ENCODE assay signal across 29 cellular contexts in genomic region chr11:47431356-47432083, GRCh38. TPM values are rescaled to one million over a fixed set of nuclear protein-coding genes. Genes with fewer than 3 reads are reported as not detected.
"Had no signal": no experiment of that assay in that cellular context is flagged by ENCODE, and none has a peak within 500 bp of the region (broad histone marks: within the 10 kb centered on the region; RNA-seq: fewer than 3 reads in every experiment).

No MANE protein-coding gene starts in this region.

- DNase-seq: dermis blood vessel endothelial cell; effector memory CD4-positive, alpha-beta T cell; foreskin keratinocyte; glutamatergic neuron; heart right ventricle; hippocampal formation; left cardiac atrium; left ventricle myocardium inferior; lower lobe of right lung; naive thymus-derived CD8-positive, alpha-beta T cell; nephron progenitor cell; occipital lobe; pancreas; stimulated activated CD4-positive, alpha-beta T cell treated with anti-CD3 and anti-CD28 coated beads, Interleukin-15, amount 100 ng/mL, for 24 hours; stimulated activated CD4-positive, alpha-beta T cell treated with anti-CD3 and anti-CD28 coated beads, Interleukin-2, amount 100 ng/mL, for 48 hours; stimulated activated naive B cell treated with anti-CD40 and anti-IgM and Interleukin-4, amounts not matched to agents 10 μg/mL and 1 μg/mL and 100 μg/mL, for 72 hours; upper lobe of left lung had no signal

- H3K36me3 Mint-ChIP-seq: naive thymus-derived CD8-positive, alpha-beta T cell; stimulated activated naive B cell treated with anti-CD40 and anti-IgM and Interleukin-4, amounts not matched to agents 10 μg/mL and 1 μg/mL and 100 μg/mL, for 72 hours had no signal

- H3K9me3 Mint-ChIP-seq: naive thymus-derived CD8-positive, alpha-beta T cell; nephron progenitor cell; stimulated activated naive B cell treated with anti-CD40 and anti-IgM and Interleukin-4, amounts not matched to agents 10 μg/mL and 1 μg/mL and 100 μg/mL, for 72 hours; stimulated activated naive CD8-positive, alpha-beta T cell treated with anti-CD3 and anti-CD28 coated beads, Interleukin-15, Interleukin-2, amounts not matched to agents 100 ng/mL and 50 ng/mL, for 24 hours had no signal

- H3K27me3 Mint-ChIP-seq: naive thymus-derived CD8-positive, alpha-beta T cell; stimulated activated naive B cell treated with anti-CD40 and anti-IgM and Interleukin-4, amounts not matched to agents 10 μg/mL and 1 μg/mL and 100 μg/mL, for 72 hours; stimulated activated naive CD8-positive, alpha-beta T cell treated with anti-CD3 and anti-CD28 coated beads, Interleukin-15, Interleukin-2, amounts not matched to agents 100 ng/mL and 50 ng/mL, for 24 hours had no signal

- H3K27ac ChIP-seq: coronary artery, esophagus muscularis mucosa, foreskin keratinocyte, heart right ventricle, left ventricle myocardium inferior, lower lobe of right lung, pancreas, right atrium auricular region, skin epidermis, thoracic aorta, tibial nerve, upper lobe of left lung had no signal

- H3K4me1 Mint-ChIP-seq: stimulated activated naive B cell treated with anti-CD40 and anti-IgM and Interleukin-4, amounts not matched to agents 10 μg/mL and 1 μg/mL and 100 μg/mL, for 72 hours had no signal

- ATAC-seq: foreskin keratinocyte; heart right ventricle; left cardiac atrium; lower lobe of right lung; naive thymus-derived CD8-positive, alpha-beta T cell; pancreas; stimulated activated naive B cell treated with anti-CD40 and anti-IgM and Interleukin-4, amounts not matched to agents 10 μg/mL and 1 μg/mL and 100 μg/mL, for 72 hours had no signal

- H3K36me3 ChIP-seq: esophagus muscularis mucosa, heart right ventricle, left ventricle myocardium inferior, lower lobe of right lung, pancreas, right atrium auricular region, thoracic aorta, tibial nerve, upper lobe of left lung had no signal

- H3K9me3 ChIP-seq: esophagus muscularis mucosa, heart right ventricle, left ventricle myocardium inferior, lower lobe of right lung, pancreas, right atrium auricular region, thoracic aorta, tibial nerve, upper lobe of left lung had no signal

- H3K27ac Mint-ChIP-seq: naive thymus-derived CD8-positive, alpha-beta T cell; stimulated activated naive B cell treated with anti-CD40 and anti-IgM and Interleukin-4, amounts not matched to agents 10 μg/mL and 1 μg/mL and 100 μg/mL, for 72 hours; stimulated activated naive CD8-positive, alpha-beta T cell treated with anti-CD3 and anti-CD28 coated beads, Interleukin-15, Interleukin-2, amounts not matched to agents 100 ng/mL and 50 ng/mL, for 24 hours had no signal

- H3K4me3 Mint-ChIP-seq: naive thymus-derived CD8-positive, alpha-beta T cell; nephron progenitor cell; stimulated activated naive B cell treated with anti-CD40 and anti-IgM and Interleukin-4, amounts not matched to agents 10 μg/mL and 1 μg/mL and 100 μg/mL, for 72 hours; stimulated activated naive CD8-positive, alpha-beta T cell treated with anti-CD3 and anti-CD28 coated beads, Interleukin-15, Interleukin-2, amounts not matched to agents 100 ng/mL and 50 ng/mL, for 24 hours had no signal

RNA-seq across cellular contexts. Expression of gene RAPSN, which starts 17.4 kb away (rescaled TPM):
- total RNA-seq: epithelial cell of proximal tubule, left cardiac atrium, occipital lobe, right atrium auricular region had no signal

RNA-seq across cellular contexts. Expression of gene SPI1, which starts 53.2 kb away (rescaled TPM):
- total RNA-seq: dermis blood vessel endothelial cell, endothelial cell of umbilical vein, epithelial cell of proximal tubule, fibroblast of lung, foreskin keratinocyte, kidney epithelial cell, myocyte had no signal
